In genomic region chr7:99010281-99010680, GRCh38 we compare ENCODE assay signal across 22 cellular contexts.
DNase-seq lines count a peak whose midpoint lies in the region; ATAC-seq, FAIRE-seq and TF ChIP-seq lines count a peak whose summit lies in the region.
"Had no signal": no experiment of that assay in that cellular context is flagged by ENCODE, and none has a peak within 500 bp of the region (broad histone marks: within the 10 kb centered on the region; RNA-seq: fewer than 3 reads in every experiment).

No MANE protein-coding gene starts in this region.

- intact Hi-C loops in activated CD4-positive, alpha-beta memory T cell treated with anti-CD3 and anti-CD28 coated beads for 36 hours (cut with micrococcal nuclease) = no loop called here

- CTCF ChIA-PET in activated CD4-positive, alpha-beta memory T cell treated with anti-CD3 and anti-CD28 coated beads, Interleukin-2, amount 10 ng/mL, durations not matched to agents 7 days and 5 days (lab: Charles Lee) = interaction anchor here (0.6 kb wide), 1 partner anchor 173 kb away, joined by 4 read pairs; no protein-coding TSS in a partner anchor
- CTCF ChIA-PET in activated CD4-positive, alpha-beta memory T cell treated with anti-CD3 and anti-CD28 coated beads for 36 hours (lab: Charles Lee) = no interaction called here
- CTCF ChIA-PET in T-cell (lab: Charles Lee) = no interaction called here

- TF ChIP-seq CTCF in astrocyte (IDR thresholded peaks at IDR 0.05; ENCODE audit: insufficient read depth, low read depth, low read length) (no peak), suprapubic skin (IDR thresholded peaks at IDR 0.05) (no peak)

- H3K4me3 Mint-ChIP-seq in activated CD4-positive, alpha-beta memory T cell treated with anti-CD3 and anti-CD28 coated beads, Interleukin-2, amount 10 ng/mL, durations not matched to agents 7 days and 5 days = no peak overlapping the region
- no peak overlapping the region for H3K4me3 Mint-ChIP-seq in activated CD4-positive, alpha-beta memory T cell treated with anti-CD3 and anti-CD28 coated beads for 36 hours
- H3K4me3 Mint-ChIP-seq in astrocyte (ENCODE audit: unreplicated experiment) (peak overlapping the region; percentile 50), T-cell (no peak overlapping the region)
- H3K4me3 Mint-ChIP-seq: CD4-positive, CD25-positive, alpha-beta regulatory T cell had no signal

- H3K79me2 ChIP-seq in astrocyte (ENCODE audit: insufficient read depth, low read length) = no peaks in the 10 kb centered on the region

- TF ChIP-seq POLR2A in suprapubic skin (IDR thresholded peaks at IDR 0.05) = no peak
- TF ChIP-seq POLR2A in H54 (IDR thresholded peaks at IDR 0.05; ENCODE audit: low read depth, low read length) = no peak

- no peak overlapping the region for H3K4me2 ChIP-seq in astrocyte (ENCODE audit: low read length)
- H3K4me2 ChIP-seq: KMS-11 had no signal

- H3K9ac ChIP-seq in astrocyte (ENCODE audit: low read length) = no peak overlapping the region
- H3K9ac ChIP-seq: KMS-11 had no signal

- no peaks in the 10 kb centered on the region for H3K27me3 ChIP-seq in astrocyte (ENCODE audit: insufficient read depth, low read length)
- H3K27me3 ChIP-seq in suprapubic skin = no peaks in the 10 kb centered on the region
- H3K27me3 ChIP-seq: BE2C, Peyer's patch had no signal

- H3K36me3 ChIP-seq in astrocyte (ENCODE audit: insufficient read depth, low read length) = peaks cover 48% of the 10 kb centered on the region
- H3K36me3 ChIP-seq in suprapubic skin = peaks cover 94% of the 10 kb centered on the region

- H3K36me3 Mint-ChIP-seq in activated CD4-positive, alpha-beta memory T cell treated with anti-CD3 and anti-CD28 coated beads, Interleukin-2, amount 10 ng/mL, durations not matched to agents 7 days and 5 days (ENCODE audit: low read depth) = peaks cover 72% of the 10 kb centered on the region
- H3K36me3 Mint-ChIP-seq in activated CD4-positive, alpha-beta memory T cell treated with anti-CD3 and anti-CD28 coated beads for 36 hours = peaks cover 58% of the 10 kb centered on the region
- H3K36me3 Mint-ChIP-seq in astrocyte (ENCODE audit: low read depth, unreplicated experiment) (peaks cover 41% of the 10 kb centered on the region), T-cell (peaks cover 75% of the 10 kb centered on the region)

- POLR2A ChIA-PET in activated CD4-positive, alpha-beta memory T cell treated with anti-CD3 and anti-CD28 coated beads, Interleukin-2, amount 10 ng/mL, durations not matched to agents 7 days and 5 days (lab: Charles Lee) = no interaction called here
- POLR2A ChIA-PET in activated CD4-positive, alpha-beta memory T cell treated with anti-CD3 and anti-CD28 coated beads for 36 hours (lab: Charles Lee) = no interaction called here
- POLR2A ChIA-PET in T-cell (lab: Charles Lee) = interaction anchor here in 1 of 2 donors (0.6 kb wide), 1 partner anchor 1566 kb away, joined by 9 read pairs; no protein-coding TSS in a partner anchor

- no peaks in the 10 kb centered on the region for H3K9me3 Mint-ChIP-seq in activated CD4-positive, alpha-beta memory T cell treated with anti-CD3 and anti-CD28 coated beads, Interleukin-2, amount 10 ng/mL, durations not matched to agents 7 days and 5 days
- H3K9me3 Mint-ChIP-seq in activated CD4-positive, alpha-beta memory T cell treated with anti-CD3 and anti-CD28 coated beads for 36 hours = no peaks in the 10 kb centered on the region
- no peaks in the 10 kb centered on the region for H3K9me3 Mint-ChIP-seq in astrocyte (ENCODE audit: unreplicated experiment)
- no peaks in the 10 kb centered on the region for H3K9me3 Mint-ChIP-seq in T-cell

- TF ChIP-seq EP300 in suprapubic skin (IDR thresholded peaks at IDR 0.05) = no peak

- H3K27ac ChIP-seq in astrocyte (ENCODE audit: low read depth, low read length) (no peak overlapping the region), suprapubic skin (no peak overlapping the region)
- H3K27ac ChIP-seq: HL-60, KMS-11, Peyer's patch had no signal

- ATAC-seq in T-cell (replicated peaks in 1 of 4) = no peak

- H3K4me1 ChIP-seq in astrocyte (ENCODE audit: insufficient read depth, low read length) = no peaks in the 10 kb centered on the region
- no peaks in the 10 kb centered on the region for H3K4me1 ChIP-seq in suprapubic skin
- H3K4me1 ChIP-seq: BE2C, Peyer's patch had no signal

- H4K20me1 ChIP-seq in astrocyte (ENCODE audit: insufficient read depth, low read length) = peaks cover 15% of the 10 kb centered on the region

- H2AFZ ChIP-seq in astrocyte (ENCODE audit: low read depth, low read length) = no peak overlapping the region

- 80% methylated on average over 9 of the region's 9 CpGs for WGBS in suprapubic skin

- no peak for FAIRE-seq in astrocyte (lab: Jason Lieb, UNC)
- no peak for FAIRE-seq in H54 (lab: Jason Lieb, UNC)

- no peak overlapping the region for H3K27ac Mint-ChIP-seq in activated CD4-positive, alpha-beta memory T cell treated with anti-CD3 and anti-CD28 coated beads, Interleukin-2, amount 10 ng/mL, durations not matched to agents 7 days and 5 days
- no peak overlapping the region for H3K27ac Mint-ChIP-seq in activated CD4-positive, alpha-beta memory T cell treated with anti-CD3 and anti-CD28 coated beads for 36 hours
- H3K27ac Mint-ChIP-seq in astrocyte (ENCODE audit: unreplicated experiment) = no peak overlapping the region
- H3K27ac Mint-ChIP-seq in T-cell = no peak overlapping the region

- peak; percentile 1 for DNase-seq in activated CD4-positive, alpha-beta memory T cell treated with anti-CD3 and anti-CD28 coated beads, Interleukin-2, amount 10 ng/mL, durations not matched to agents 7 days and 5 days
- DNase-seq in activated CD4-positive, alpha-beta memory T cell treated with anti-CD3 and anti-CD28 coated beads for 36 hours = no peak
- no peak for DNase-seq in astrocyte (ENCODE audit: low read depth)
- peak; percentile 40 for DNase-seq in islet precursor cell
- DNase-seq in suprapubic skin (ENCODE audit: low spot score in 2 of 2) = peak; percentile 9 to 14
- no peak for DNase-seq in SHP77 (lab: John Stamatoyannopoulos, UW)
- no peak for DNase-seq in H54 (ENCODE audit: insufficient read length, low spot score)
- no peak for DNase-seq in T-cell
- DNase-seq: 8988T; BE2C; CD4-positive, CD25-positive, alpha-beta regulatory T cell; COR-L47; DMS 273 treated with DMSO at 0.1 percent for 48 hours; DND-41; HCEC 1CT; NCI-H1436; NCI-H1930; NCI-H345; NCI-H526 treated with DMSO at 0.1 percent for 48 hours had no signal

- H3K9me3 ChIP-seq in astrocyte (ENCODE audit: insufficient read depth, low read depth, low read length) = no peaks in the 10 kb centered on the region
- H3K9me3 ChIP-seq in suprapubic skin = no peaks in the 10 kb centered on the region
- H3K9me3 ChIP-seq: BE2C, Peyer's patch had no signal

- H3K4me3 ChIP-seq in astrocyte (ENCODE audit: insufficient read depth, low read depth, low read length) (no peak overlapping the region), suprapubic skin (no peak overlapping the region)
- H3K4me3 ChIP-seq: Peyer's patch had no signal

- H3K27me3 Mint-ChIP-seq in activated CD4-positive, alpha-beta memory T cell treated with anti-CD3 and anti-CD28 coated beads, Interleukin-2, amount 10 ng/mL, durations not matched to agents 7 days and 5 days = no peaks in the 10 kb centered on the region
- no peaks in the 10 kb centered on the region for H3K27me3 Mint-ChIP-seq in activated CD4-positive, alpha-beta memory T cell treated with anti-CD3 and anti-CD28 coated beads for 36 hours
- H3K27me3 Mint-ChIP-seq in astrocyte (ENCODE audit: low read depth, unreplicated experiment) = no peaks in the 10 kb centered on the region
- no peaks in the 10 kb centered on the region for H3K27me3 Mint-ChIP-seq in T-cell
- H3K27me3 Mint-ChIP-seq: CD4-positive, CD25-positive, alpha-beta regulatory T cell had no signal

- H3K4me1 Mint-ChIP-seq in activated CD4-positive, alpha-beta memory T cell treated with anti-CD3 and anti-CD28 coated beads, Interleukin-2, amount 10 ng/mL, durations not matched to agents 7 days and 5 days = no peaks in the 10 kb centered on the region
- H3K4me1 Mint-ChIP-seq in activated CD4-positive, alpha-beta memory T cell treated with anti-CD3 and anti-CD28 coated beads for 36 hours (ENCODE audit: low read depth) = no peaks in the 10 kb centered on the region
- H3K4me1 Mint-ChIP-seq in astrocyte (ENCODE audit: low read depth, unreplicated experiment) = no peaks in the 10 kb centered on the region
- no peaks in the 10 kb centered on the region for H3K4me1 Mint-ChIP-seq in T-cell

Comparison
In these comparisons a context has a peak if more than half of its experiments do, and no peak if none do; other contexts are left out.
1. DNase-seq: peak in activated CD4-positive, alpha-beta memory T cell treated with anti-CD3 and anti-CD28 coated beads, Interleukin-2, amount 10 ng/mL, durations not matched to agents 7 days and 5 days (single experiment), islet precursor cell (single experiment) and suprapubic skin (2 of 2); none in activated CD4-positive, alpha-beta memory T cell treated with anti-CD3 and anti-CD28 coated beads for 36 hours (single experiment), astrocyte (single experiment), SHP77 (0 of 2), H54 (single experiment) and T-cell (0 of 34).